ENCODE assay signal across 11 cellular contexts in the genomic region with DNA sequence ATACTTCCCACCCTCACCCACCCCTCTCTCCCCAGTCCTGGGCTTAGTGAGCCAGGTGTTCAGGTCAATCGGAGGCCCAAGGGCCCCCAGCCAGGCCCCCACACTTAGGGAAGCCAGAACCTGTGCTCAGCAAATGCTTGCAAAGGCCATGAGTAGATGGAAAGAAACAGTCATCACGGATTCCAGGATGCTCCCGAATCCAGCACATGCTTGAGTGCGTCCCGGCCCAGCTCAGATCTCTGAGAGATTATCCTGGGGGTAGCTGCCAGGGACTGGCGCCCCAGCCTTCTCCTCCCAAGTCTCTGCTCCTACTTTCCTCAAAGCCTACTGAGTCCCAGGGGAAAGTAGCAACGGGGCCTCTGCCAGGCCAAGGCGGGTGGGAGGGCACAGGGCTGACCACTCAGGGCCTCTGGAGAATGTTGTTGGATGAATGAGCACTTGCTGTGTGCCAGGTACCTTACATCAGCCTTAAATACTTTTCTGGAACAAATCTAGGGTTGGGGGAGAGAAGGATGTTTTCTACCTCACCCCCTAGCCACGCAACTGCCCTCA.
"Had no signal": no experiment of that assay in that cellular context is flagged by ENCODE, and none has a peak within 500 bp of the region (broad histone marks: within the 10 kb centered on the region; RNA-seq: fewer than 3 reads in every experiment).

No MANE protein-coding gene starts in this region.

- DNase-seq: activated B cell treated with CpG ODN at 0.5 μM for 24 hours; activated CD4-positive, alpha-beta T cell treated with anti-CD3 and anti-CD28 coated beads for 48 hours; activated naive CD4-positive, alpha-beta T cell; heart right ventricle; mucosa of descending colon; naive thymus-derived CD8-positive, alpha-beta T cell; small intestine; stimulated activated naive CD8-positive, alpha-beta T cell treated with anti-CD3 and anti-CD28 coated beads, Interleukin-15, Interleukin-2, amounts not matched to agents 100 U/mL and 50 U/mL, for 24 hours had no signal

- H3K4me3 ChIP-seq: ascending aorta, gastroesophageal sphincter, heart right ventricle, mucosa of descending colon, right atrium auricular region had no signal

- H3K27me3 ChIP-seq: ascending aorta, right atrium auricular region had no signal

- H3K4me1 ChIP-seq: ascending aorta, gastroesophageal sphincter, heart right ventricle, right atrium auricular region had no signal

- ATAC-seq: gastroesophageal sphincter; mucosa of descending colon; naive thymus-derived CD8-positive, alpha-beta T cell; stimulated activated naive CD8-positive, alpha-beta T cell treated with anti-CD3 and anti-CD28 coated beads, Interleukin-15, Interleukin-2, amounts not matched to agents 100 U/mL and 50 U/mL, for 24 hours had no signal

- H3K36me3 ChIP-seq: ascending aorta, gastroesophageal sphincter, heart right ventricle, right atrium auricular region had no signal

- H3K27ac ChIP-seq: ascending aorta, gastroesophageal sphincter, heart right ventricle, right atrium auricular region had no signal

- H3K9me3 ChIP-seq: ascending aorta, gastroesophageal sphincter, heart right ventricle, mucosa of descending colon, right atrium auricular region had no signal
